ENCODE assay signal across 8 cellular contexts in genomic region chr7:99558306-99559275, GRCh38. TPM values are rescaled to one million over a fixed set of nuclear protein-coding genes. Genes with fewer than 3 reads are reported as not detected.
A peak's percentile ranks its signal among the peaks of the same experiment; 100 is the strongest.
DNase-seq lines count a peak whose midpoint lies in the region; ATAC-seq and TF ChIP-seq lines count a peak whose summit lies in the region.

Gene ZNF655, plus strand, starts transcription at chr7:99558642. Its CDS starts 1,918 bp downstream, at chr7:99560560.

- H3K36me3 ChIP-seq in MG63 (peaks cover 36% of the 10 kb centered on the region), stomach smooth muscle (ENCODE audit: control insufficient read depth in 2 of 2, insufficient read depth in 2 of 2, low read length in 2 of 2) (peaks cover 33 to 40% of the 10 kb centered on the region in 2 donors)

- no peaks in the 10 kb centered on the region for H3K27me3 Mint-ChIP-seq in neural crest cell (ENCODE audit: low read depth)

- peak within 1 kb of the TSS; percentile 97 to 100 for H3K9ac ChIP-seq in stomach smooth muscle (ENCODE audit: low read length in 2 of 2)

- H3K4me1 ChIP-seq in foreskin keratinocyte (peaks cover 35% of the 10 kb centered on the region), stomach smooth muscle (ENCODE audit: control insufficient read depth, insufficient read depth, low read length) (peaks cover 32% of the 10 kb centered on the region)

- peak within 1 kb of the TSS; percentile 96 for H3K4me3 Mint-ChIP-seq in neural crest cell

- TF ChIP-seq CTCF in foreskin keratinocyte (conservative IDR thresholded peaks at IDR 0.05) (no peak), neural crest cell (conservative IDR thresholded peaks at IDR 0.05) (no peak)

- DNase-seq in EL (peak; percentile 90), GOT3 (lab: John Stamatoyannopoulos, UW) (peak; percentile 50), MG63 (peak; percentile 82), SHP77 treated with DMSO at 0.1 percent for 48 hours (lab: John Stamatoyannopoulos, UW) (peak; percentile 73), foreskin keratinocyte (peak; percentile 56 to 80), neural crest cell (ENCODE audit: low read depth, low spot score) (peak; percentile 94)
- DNase-seq in activated gamma-delta T cell treated with anti-CD3 and anti-CD28 coated beads, Interleukin-2, amount 50 U/mL, for 16 hours (ENCODE audit: low read depth) = peak; percentile 93

- H3K27ac Mint-ChIP-seq in neural crest cell (ENCODE audit: unreplicated experiment) = peak within 1 kb of the TSS; percentile 99

- H3K27ac ChIP-seq in foreskin keratinocyte (peak within 1 kb of the TSS; percentile 94), stomach smooth muscle (ENCODE audit: low read length) (peak within 1 kb of the TSS; percentile 99)

- peaks cover 25% of the 10 kb centered on the region for H3K4me1 Mint-ChIP-seq in neural crest cell

- H3K36me3 Mint-ChIP-seq in neural crest cell (ENCODE audit: low read depth) = peaks cover 23% of the 10 kb centered on the region

- no peaks in the 10 kb centered on the region for H3K9me3 ChIP-seq in MG63
- no peaks in the 10 kb centered on the region for H3K9me3 ChIP-seq in stomach smooth muscle (ENCODE audit: control insufficient read depth in 2 of 2, low read length in 2 of 2)

- H3K27me3 ChIP-seq in MG63 = no peaks in the 10 kb centered on the region
- H3K27me3 ChIP-seq in foreskin keratinocyte = no peaks in the 10 kb centered on the region
- no peaks in the 10 kb centered on the region for H3K27me3 ChIP-seq in stomach smooth muscle (ENCODE audit: control insufficient read depth in 1 of 2, insufficient read depth in 2 of 2, low read length in 2 of 2)

- no peaks in the 10 kb centered on the region for H3K9me3 Mint-ChIP-seq in neural crest cell

- peak; percentile 72 for ATAC-seq in foreskin keratinocyte

- H3K4me3 ChIP-seq in MG63 (peak within 1 kb of the TSS; percentile 76), stomach smooth muscle (ENCODE audit: low read length in 2 of 2) (peak within 1 kb of the TSS; percentile 87 to 96)

RNA-seq across cellular contexts. Expression of gene ZNF655, which starts in this region (rescaled TPM):
- 23.1 and 36.7 TPM in 2 replicates for total RNA-seq in MG63 (2014; rRNA removed; shearing (Covaris generic); ENCODE audit: low replicate concordance)
- total RNA-seq in foreskin keratinocyte (55.1 and 55.8 TPM in 2 replicates), neural crest cell (56.0 and 57.0 TPM in 2 replicates)
- 31.5 and 35.0 TPM in 2 replicates for polyA plus RNA-seq in foreskin keratinocyte

Comparison
In these comparisons a context has a peak if more than half of its experiments do, and no peak if none do; other contexts are left out.
1. Peak in every context shown above with its lines: DNase-seq, ATAC-seq, H3K4me3 ChIP-seq and H3K27ac ChIP-seq.